Comparison of ENCODE assay signal across 26 cellular contexts in the genomic region with DNA sequence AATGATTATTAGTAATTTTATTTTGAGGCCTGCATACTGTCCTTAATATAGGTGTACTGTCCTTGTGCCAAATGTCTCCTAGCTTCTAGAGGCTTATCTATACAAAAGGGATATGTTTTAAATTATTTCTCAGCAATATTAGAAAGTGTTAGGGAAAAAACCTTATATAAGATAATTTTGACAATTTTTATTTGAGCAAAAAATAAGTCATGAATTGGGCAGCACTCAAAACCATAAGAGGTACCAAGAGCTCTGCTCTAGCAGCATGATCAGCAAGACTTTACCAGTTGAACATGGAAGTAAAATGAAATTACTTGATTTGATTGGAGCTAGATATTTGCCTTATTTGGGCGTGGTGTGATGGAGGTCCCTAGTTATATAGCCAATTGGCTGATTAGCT.
DNase-seq lines count a peak whose midpoint lies in the region; ATAC-seq, FAIRE-seq and TF ChIP-seq lines count a peak whose summit lies in the region.
"Had no signal": no experiment of that assay in that cellular context is flagged by ENCODE, and none has a peak within 500 bp of the region (broad histone marks: within the 10 kb centered on the region; RNA-seq: fewer than 3 reads in every experiment).

No MANE protein-coding gene starts in this region.

- no peak for FAIRE-seq in small intestine (lab: Jason Lieb, UNC)
- FAIRE-seq: A204.1, GM12878, GM12892, GM18507 had no signal

- WGBS in small intestine, 3 donors = 37 to 68% (median 38%) methylated on average over 1 of the region's 1 CpG

- no peak for ATAC-seq in GM19463 (IDR thresholded peaks at IDR 0.05; ENCODE audit: unreplicated experiment)
- ATAC-seq: GM12878 had no signal

- H3K4me3 Mint-ChIP-seq in mesothelial cell of epicardium = no peak overlapping the region
- H3K4me3 Mint-ChIP-seq: CD14-positive monocyte; CD4-positive, alpha-beta memory T cell; CD4-positive, CD25-positive, alpha-beta regulatory T cell; CD8-positive, alpha-beta memory T cell had no signal

- H3K27ac ChIP-seq in small intestine (ENCODE audit: low read depth in 1 of 2, low read length in 1 of 2) = no peak overlapping the region
- H3K27ac ChIP-seq: BLaER1 had no signal

- no peaks in the 10 kb centered on the region for H3K36me3 ChIP-seq in small intestine (ENCODE audit: control insufficient read depth in 2 of 2, insufficient read depth in 2 of 2, low read length in 2 of 2)
- H3K36me3 ChIP-seq: BE2C, BLaER1 had no signal

- peaks cover 11% of the 10 kb centered on the region for H3K9me3 Mint-ChIP-seq in mesothelial cell of epicardium

- peak overlapping the region; percentile 19 for H3K27ac Mint-ChIP-seq in mesothelial cell of epicardium
- H3K27ac Mint-ChIP-seq: CD14-positive monocyte; CD4-positive, alpha-beta memory T cell; CD4-positive, CD25-positive, alpha-beta regulatory T cell; CD8-positive, alpha-beta memory T cell had no signal

- no peaks in the 10 kb centered on the region for H3K4me1 ChIP-seq in small intestine (ENCODE audit: control insufficient read depth in 2 of 2, insufficient read depth in 1 of 2, low read depth in 1 of 2, low read length in 1 of 2)
- H3K4me1 ChIP-seq: BE2C, BLaER1 had no signal

- TF ChIP-seq CTCF in mesothelial cell of epicardium (IDR thresholded peaks at IDR 0.05; ENCODE audit: unreplicated experiment) (no peak), GM20000 (IDR thresholded peaks at IDR 0.05; ENCODE audit: extremely low read depth, missing control alignments) (no peak)

- no peak overlapping the region for H3K4me3 ChIP-seq in small intestine (ENCODE audit: low read depth in 1 of 2, low read length in 2 of 2)
- H3K4me3 ChIP-seq: BLaER1, GM12878 had no signal

- H3K4me1 Mint-ChIP-seq in mesothelial cell of epicardium = peaks cover 22% of the 10 kb centered on the region
- H3K4me1 Mint-ChIP-seq: CD14-positive monocyte; CD4-positive, alpha-beta memory T cell; CD4-positive, CD25-positive, alpha-beta regulatory T cell; CD8-positive, alpha-beta memory T cell had no signal

- no peaks in the 10 kb centered on the region for H3K9me3 ChIP-seq in small intestine (ENCODE audit: control insufficient read depth, low read depth)
- H3K9me3 ChIP-seq: BE2C had no signal

- no peaks in the 10 kb centered on the region for H3K27me3 ChIP-seq in small intestine (ENCODE audit: control insufficient read depth in 2 of 2, insufficient read depth in 2 of 2, low read length in 2 of 2)
- H3K27me3 ChIP-seq: BE2C, BLaER1 had no signal

- no peaks in the 10 kb centered on the region for H3K27me3 Mint-ChIP-seq in mesothelial cell of epicardium (ENCODE audit: low read depth)
- H3K27me3 Mint-ChIP-seq: CD4-positive, CD25-positive, alpha-beta regulatory T cell had no signal

- peaks cover 3% of the 10 kb centered on the region for H3K36me3 Mint-ChIP-seq in mesothelial cell of epicardium
- H3K36me3 Mint-ChIP-seq: CD14-positive monocyte; CD4-positive, alpha-beta memory T cell; CD4-positive, CD25-positive, alpha-beta regulatory T cell had no signal

- DNase-seq in SK-N-DZ (ENCODE audit: low spot score) (peak; percentile 10), mesothelial cell of epicardium (ENCODE audit: low spot score in 2 of 2, unreplicated experiment in 2 of 2) (no peak), small intestine (no peak), GM20000 (ENCODE audit: low spot score) (no peak)
- DNase-seq: 8988T; ACHN; BE2C; C1 segment of cervical spinal cord; CD4-positive, alpha-beta memory T cell; CD4-positive, CD25-positive, alpha-beta regulatory T cell; CD8-positive, alpha-beta memory T cell; COR-L47; DMS 273 treated with DMSO at 0.1 percent for 48 hours; DMS153; DMS53; DMS79; DND-41; EL; GDM1 had no signal
